1 cellular context compared by ENCODE assay signal in genomic region chr19:4669723-4670480, GRCh38.
TF ChIP-seq lines count a peak whose summit lies in the region.

Gene MYDGF, minus strand, starts transcription at chr19:4670342. Its CDS starts 8 bp downstream, at chr19:4670334.

TF ChIP-seq in HepG2, 621 proteins besides CTCF, POLR2A, EP300 and RAD21 (continued from another document and continues in another):
- TF ChIP-seq ZNF687 (CRISPR knock-in tag; IDR thresholded peaks at IDR 0.05) (peak; percentile 86), STAT6 (CRISPR knock-in tag; IDR thresholded peaks at IDR 0.05; ENCODE audit: borderline replicate concordance) (no peak), DMAP1 (CRISPR knock-in tag; IDR thresholded peaks at IDR 0.05) (peak; percentile 93), SMARCE1 (IDR thresholded peaks at IDR 0.05; ENCODE audit: borderline replicate concordance) (no peak), ZNF678 (CRISPR knock-in tag; IDR thresholded peaks at IDR 0.05) (peak; percentile 92; the same call in 1 of the 2 replicates), ZBTB2 (CRISPR knock-in tag; IDR thresholded peaks at IDR 0.05; ENCODE audit: low read depth) (peak; percentile 65), JARID2 (CRISPR knock-in tag; IDR thresholded peaks at IDR 0.05; ENCODE audit: insufficient replicate concordance) (no peak), FOXO1 (CRISPR knock-in tag; IDR thresholded peaks at IDR 0.05) (peak; percentile 53; the same call in 1 of the 2 replicates), TFAP4 (IDR thresholded peaks at IDR 0.05; ENCODE audit: borderline replicate concordance, low read depth) (no peak), CAMTA2 (CRISPR knock-in tag; IDR thresholded peaks at IDR 0.05; ENCODE audit: borderline replicate concordance) (peak; percentile 41; the same call in 1 of the 2 replicates), SALL2 (CRISPR knock-in tag; IDR thresholded peaks at IDR 0.05) (peak; percentile 78; the same call in 1 of the 2 replicates), ZKSCAN8 (CRISPR knock-in tag; IDR thresholded peaks at IDR 0.05; ENCODE audit: borderline replicate concordance) (peak; percentile 22; the same call in 1 of the 2 replicates), ZFP36L2 (CRISPR knock-in tag; IDR thresholded peaks at IDR 0.05) (no peak), NCOA1 (CRISPR knock-in tag; IDR thresholded peaks at IDR 0.05) (peak; percentile 84), PHF21A (CRISPR knock-in tag; IDR thresholded peaks at IDR 0.05) (0 out of 2 replicates have a peak, but pooled peaks have one; percentile 0), TAF1 (CRISPR knock-in tag; IDR thresholded peaks at IDR 0.05) (peak; percentile 98), ZNF777 (CRISPR knock-in tag; IDR thresholded peaks at IDR 0.05) (peak; percentile 82), IKZF5 (CRISPR knock-in tag; IDR thresholded peaks at IDR 0.05) (no peak), MAZ (IDR thresholded peaks at IDR 0.05; ENCODE audit: borderline replicate concordance, low read depth, low read length) (peak; percentile 50; the same call in 1 of the 2 replicates), MAZ (CRISPR knock-in tag; IDR thresholded peaks at IDR 0.05; ENCODE audit: low read depth) (peak; percentile 83), SP5 (CRISPR knock-in tag; IDR thresholded peaks at IDR 0.05; ENCODE audit: borderline replicate concordance, low read depth) (peak; percentile 74), ZNF230 (CRISPR knock-in tag; IDR thresholded peaks at IDR 0.05) (peak; percentile 28), SALL1 (CRISPR knock-in tag; IDR thresholded peaks at IDR 0.05) (peak; percentile 73; the same call in 1 of the 2 replicates), DNMT3B (CRISPR knock-in tag; conservative IDR thresholded peaks at IDR 0.05) (no peak), RAD51 (IDR thresholded peaks at IDR 0.05; ENCODE audit: borderline replicate concordance) (peak; percentile 85), ZNF282 (IDR thresholded peaks at IDR 0.05; ENCODE audit: partially characterized antibody) (no peak), ZNF546 (CRISPR knock-in tag; conservative IDR thresholded peaks at IDR 0.05) (no peak), NBN (conservative IDR thresholded peaks at IDR 0.05) (no peak), XBP1 (CRISPR knock-in tag; IDR thresholded peaks at IDR 0.05) (peak; percentile 99), RORA (CRISPR knock-in tag; IDR thresholded peaks at IDR 0.05) (no peak), SP4 (CRISPR knock-in tag; IDR thresholded peaks at IDR 0.05) (peak; percentile 91), POLR2AphosphoS5 (IDR thresholded peaks at IDR 0.05; ENCODE audit: low read depth, low read length) (peak; percentile 72), ZNF350 (CRISPR knock-in tag; IDR thresholded peaks at IDR 0.05; ENCODE audit: borderline replicate concordance, low read depth) (no peak), ZNF564 (CRISPR knock-in tag; IDR thresholded peaks at IDR 0.05) (peak; percentile 84), ZFP82 (CRISPR knock-in tag; IDR thresholded peaks at IDR 0.05; ENCODE audit: borderline replicate concordance) (no peak), ASH2L (IDR thresholded peaks at IDR 0.05; ENCODE audit: insufficient read length, low read depth, low read length) (peak; percentile 92), HES4 (CRISPR knock-in tag; IDR thresholded peaks at IDR 0.05; ENCODE audit: borderline replicate concordance) (peak; percentile 94), RFX5 (IDR thresholded peaks at IDR 0.05; ENCODE audit: low read depth, low read length) (0 out of 2 replicates have a peak, but pooled peaks have one; percentile 9), ARID4A (CRISPR knock-in tag; IDR thresholded peaks at IDR 0.05; ENCODE audit: borderline replicate concordance) (peak; percentile 95), TSC22D2 (CRISPR knock-in tag; IDR thresholded peaks at IDR 0.05; ENCODE audit: borderline replicate concordance) (no peak), SKI (IDR thresholded peaks at IDR 0.05; ENCODE audit: partially characterized antibody) (peak; percentile 44), BHLHE40 (IDR thresholded peaks at IDR 0.05; ENCODE audit: low read length) (peak; percentile 40; the same call in 1 of the 2 replicates), SP1 (IDR thresholded peaks at IDR 0.05) (no peak), SP1 (CRISPR knock-in tag; IDR thresholded peaks at IDR 0.05) (peak; percentile 93), ETV5 (CRISPR knock-in tag; IDR thresholded peaks at IDR 0.05; ENCODE audit: borderline replicate concordance) (peak; percentile 52), ZBTB20 (CRISPR knock-in tag; IDR thresholded peaks at IDR 0.05; ENCODE audit: borderline replicate concordance, low read depth) (0 out of 2 replicates have a peak, but pooled peaks have one; percentile 37), TEAD3 (CRISPR knock-in tag; optimal IDR thresholded peaks at IDR 0.05; ENCODE audit: borderline replicate concordance) (peak; percentile 34), HCFC1 (IDR thresholded peaks at IDR 0.05; ENCODE audit: low read depth, low read length) (peak; percentile 50; the same call in 1 of the 2 replicates), MXD3 (CRISPR knock-in tag; IDR thresholded peaks at IDR 0.05) (peak; percentile 79; the same call in 1 of the 2 replicates), GMEB2 (CRISPR knock-in tag; IDR thresholded peaks at IDR 0.05; ENCODE audit: low read depth) (peak; percentile 81), ZNF337 (CRISPR knock-in tag; IDR thresholded peaks at IDR 0.05; ENCODE audit: borderline replicate concordance, low read depth) (no peak), SNRNP70 (IDR thresholded peaks at IDR 0.05; ENCODE audit: low read depth, low read length) (no peak), ZNF501 (CRISPR knock-in tag; IDR thresholded peaks at IDR 0.05) (no peak), SIN3B (IDR thresholded peaks at IDR 0.05; ENCODE audit: low read length) (peak; percentile 68; the same call in 1 of the 2 replicates), MEIS1 (CRISPR knock-in tag; IDR thresholded peaks at IDR 0.05; ENCODE audit: borderline replicate concordance) (peak; percentile 56)
